ENCODE assay signal across 9 cellular contexts in the genomic region with DNA sequence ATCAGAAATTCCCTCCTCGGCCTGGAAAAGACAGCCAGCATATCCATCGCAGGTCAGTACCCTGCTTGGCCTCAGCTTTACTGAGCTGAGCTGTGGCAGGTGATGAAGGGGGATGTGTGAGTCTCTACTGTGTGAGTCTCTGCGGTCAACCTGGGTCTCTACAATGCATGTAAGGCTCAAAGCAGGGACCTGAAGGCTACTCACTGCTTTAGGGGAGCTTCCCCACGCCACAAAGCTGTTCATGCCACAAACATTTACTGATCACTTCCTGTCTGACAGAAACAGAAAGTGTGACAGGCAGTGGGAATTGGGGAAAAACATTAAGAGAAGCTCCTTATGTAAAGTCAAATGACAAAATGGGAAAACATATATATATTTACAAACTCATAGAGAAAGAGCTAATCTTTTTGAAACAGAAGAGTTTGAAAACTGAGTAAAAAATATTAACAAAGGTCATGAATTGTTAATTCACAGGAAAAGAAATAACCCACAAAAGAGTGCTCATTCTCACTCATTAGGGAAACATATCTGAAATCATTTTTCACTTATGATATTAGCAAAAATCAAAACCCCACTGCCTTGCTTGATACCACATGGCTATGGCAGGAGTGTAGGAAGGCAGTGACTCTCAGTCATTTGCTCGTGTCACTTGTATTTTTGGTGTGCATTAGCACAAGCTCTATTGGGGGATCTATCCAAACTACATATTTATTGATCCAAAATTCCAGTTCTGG. TPM values are rescaled to one million over a fixed set of nuclear protein-coding genes. Genes with fewer than 3 reads are reported as not detected.
DNase-seq lines count a peak whose midpoint lies in the region; ATAC-seq, FAIRE-seq and TF ChIP-seq lines count a peak whose summit lies in the region.
"Had no signal": no experiment of that assay in that cellular context is flagged by ENCODE, and none has a peak within 500 bp of the region (broad histone marks: within the 10 kb centered on the region; RNA-seq: fewer than 3 reads in every experiment).

No MANE protein-coding gene starts in this region.

- H3K27me3 Mint-ChIP-seq in activated T-helper 1 cell treated with anti-CD3 and anti-CD28 coated beads, Interleukin-12 subunit alpha, Interleukin-12 subunit beta, Interleukin-2, Interleukin-4 antibody, amounts not matched to agents 30 ng/mL and 10 ng/mL and 1 ng/mL, durations not matched to agents 14 hours and 24 hours and 36 hours (ENCODE audit: insufficient read depth) = no peaks in the 10 kb centered on the region
- H3K27me3 Mint-ChIP-seq in CD14-positive monocyte (ENCODE audit: low read depth in 3 of 3) = no peaks in the 10 kb centered on the region

- H3K27ac ChIP-seq in BLaER1 treated with 17β-estradiol and CSF1 and Interleukin-3, amounts not matched to agents 10 nM and 100 nM = no peak overlapping the region

- peak overlapping the region; percentile 28 for H3K4me3 Mint-ChIP-seq in activated T-helper 1 cell treated with anti-CD3 and anti-CD28 coated beads, Interleukin-12 subunit alpha, Interleukin-12 subunit beta, Interleukin-2, Interleukin-4 antibody, amounts not matched to agents 30 ng/mL and 10 ng/mL and 1 ng/mL, durations not matched to agents 14 hours and 24 hours and 36 hours
- H3K4me3 Mint-ChIP-seq in CD14-positive monocyte = no peak overlapping the region

- intact Hi-C loops in activated T-helper 1 cell treated with anti-CD3 and anti-CD28 coated beads, Interleukin-12 subunit alpha, Interleukin-12 subunit beta, Interleukin-2, Interleukin-4 antibody, amounts not matched to agents 30 ng/mL and 10 ng/mL and 1 ng/mL, durations not matched to agents 14 hours and 24 hours and 36 hours (cut with micrococcal nuclease) = no loop called here
- intact Hi-C loops in CD14-positive monocyte (cut with micrococcal nuclease) = no loop called here

- no peak for TF ChIP-seq CTCF in CD14-positive monocyte (IDR thresholded peaks at IDR 0.05)

- H3K9me3 ChIP-seq in BLaER1 treated with 17β-estradiol and CSF1 and Interleukin-3, amounts not matched to agents 10 nM and 100 nM (replicated peaks in 1 of 11) = no peaks in the 10 kb centered on the region

- peak; percentile 83 for ATAC-seq in HG03280 (IDR thresholded peaks at IDR 0.05; ENCODE audit: unreplicated experiment)
- no peak for ATAC-seq in GM18502 (IDR thresholded peaks at IDR 0.05; ENCODE audit: poor library complexity, unreplicated experiment)

- H3K4me2 ChIP-seq in BLaER1 treated with 17β-estradiol and CSF1 and Interleukin-3, amounts not matched to agents 10 nM and 100 nM = peak overlapping the region in 10 of 11 experiments; percentile 0 to 72 (median 42); a peak in 14 of 22 replicates

- H3K9ac ChIP-seq in BLaER1 treated with 17β-estradiol and CSF1 and Interleukin-3, amounts not matched to agents 10 nM and 100 nM = no peak overlapping the region

- H3K4me3 ChIP-seq in BLaER1 treated with 17β-estradiol and CSF1 and Interleukin-3, amounts not matched to agents 10 nM and 100 nM = no peak overlapping the region

- peak overlapping the region; percentile 46 for H3K27ac Mint-ChIP-seq in activated T-helper 1 cell treated with anti-CD3 and anti-CD28 coated beads, Interleukin-12 subunit alpha, Interleukin-12 subunit beta, Interleukin-2, Interleukin-4 antibody, amounts not matched to agents 30 ng/mL and 10 ng/mL and 1 ng/mL, durations not matched to agents 14 hours and 24 hours and 36 hours
- peak overlapping the region in 3 of 7 donors; percentile 26 to 57 (median 47) for H3K27ac Mint-ChIP-seq in CD14-positive monocyte

- H3K4me1 ChIP-seq in BLaER1 treated with 17β-estradiol and CSF1 and Interleukin-3, amounts not matched to agents 10 nM and 100 nM = peaks cover 18 to 31% (median 21%) of the 10 kb centered on the region in 10 experiments

- H4K20me1 ChIP-seq in BLaER1 treated with 17β-estradiol and CSF1 and Interleukin-3, amounts not matched to agents 10 nM and 100 nM = no peaks in the 10 kb centered on the region

- peak; percentile 91 for FAIRE-seq in GM19239 (lab: Jason Lieb, UNC)

- H3K9me3 Mint-ChIP-seq in activated T-helper 1 cell treated with anti-CD3 and anti-CD28 coated beads, Interleukin-12 subunit alpha, Interleukin-12 subunit beta, Interleukin-2, Interleukin-4 antibody, amounts not matched to agents 30 ng/mL and 10 ng/mL and 1 ng/mL, durations not matched to agents 14 hours and 24 hours and 36 hours = no peaks in the 10 kb centered on the region
- H3K9me3 Mint-ChIP-seq in CD14-positive monocyte = no peaks in the 10 kb centered on the region

- H3K27me3 ChIP-seq in BLaER1 treated with 17β-estradiol and CSF1 and Interleukin-3, amounts not matched to agents 10 nM and 100 nM = no peaks in the 10 kb centered on the region

- DNase-seq in GM19239 (ENCODE audit: insufficient read length, low spot score) = no peak
- no peak for DNase-seq in activated T-helper 1 cell treated with anti-CD3 and anti-CD28 coated beads, Interleukin-12 subunit alpha, Interleukin-12 subunit beta, Interleukin-2, Interleukin-4 antibody, amounts not matched to agents 30 ng/mL and 10 ng/mL and 1 ng/mL, durations not matched to agents 14 hours and 24 hours and 36 hours (ENCODE audit: low spot score)
- no peak for DNase-seq in CD14-positive monocyte (ENCODE audit: low spot score)
- no peak for DNase-seq in occipital lobe (lab: John Stamatoyannopoulos, UW)
- DNase-seq in DMS 273 treated with DMSO at 0.1 percent for 48 hours (lab: John Stamatoyannopoulos, UW) = no peak

- peaks cover 59% of the 10 kb centered on the region for H3K36me3 Mint-ChIP-seq in activated T-helper 1 cell treated with anti-CD3 and anti-CD28 coated beads, Interleukin-12 subunit alpha, Interleukin-12 subunit beta, Interleukin-2, Interleukin-4 antibody, amounts not matched to agents 30 ng/mL and 10 ng/mL and 1 ng/mL, durations not matched to agents 14 hours and 24 hours and 36 hours (ENCODE audit: low read depth)
- peaks cover 63 to 67% of the 10 kb centered on the region in 2 donors for H3K36me3 Mint-ChIP-seq in CD14-positive monocyte

- H3K36me3 ChIP-seq in BLaER1 treated with 17β-estradiol and CSF1 and Interleukin-3, amounts not matched to agents 10 nM and 100 nM = peaks cover 0 to 49% (median 8%) of the 10 kb centered on the region in 11 experiments; a peak in 13 of 22 replicates

- H3K4me1 Mint-ChIP-seq in activated T-helper 1 cell treated with anti-CD3 and anti-CD28 coated beads, Interleukin-12 subunit alpha, Interleukin-12 subunit beta, Interleukin-2, Interleukin-4 antibody, amounts not matched to agents 30 ng/mL and 10 ng/mL and 1 ng/mL, durations not matched to agents 14 hours and 24 hours and 36 hours (ENCODE audit: low read depth) = peaks cover 52% of the 10 kb centered on the region
- H3K4me1 Mint-ChIP-seq in CD14-positive monocyte = peaks cover 29% of the 10 kb centered on the region

RNA-seq across cellular contexts. Expression of a gene that starts 5.8 kb away (rescaled TPM):
- 30.7 and 32.5 TPM in 2 replicates for total RNA-seq in activated T-helper 1 cell treated with anti-CD3 and anti-CD28 coated beads, Interleukin-12 subunit alpha, Interleukin-12 subunit beta, Interleukin-2, Interleukin-4 antibody, amounts not matched to agents 30 ng/mL and 10 ng/mL and 1 ng/mL, durations not matched to agents 14 hours and 24 hours and 36 hours
- polyA plus RNA-seq in CD14-positive monocyte = 10 to 100 TPM; 17.0 to 24.6 TPM
- 2.8 TPM for total RNA-seq in occipital lobe

RNA-seq across cellular contexts. Expression of a gene that starts 11.7 kb away (rescaled TPM):
- total RNA-seq in activated T-helper 1 cell treated with anti-CD3 and anti-CD28 coated beads, Interleukin-12 subunit alpha, Interleukin-12 subunit beta, Interleukin-2, Interleukin-4 antibody, amounts not matched to agents 30 ng/mL and 10 ng/mL and 1 ng/mL, durations not matched to agents 14 hours and 24 hours and 36 hours = 19.9 TPM in 2 replicates
- 10 to 100 TPM in 1 of 2 donors, 1 to 10 TPM in 1; 4.3 to 10.8 TPM for polyA plus RNA-seq in CD14-positive monocyte
- 13.1 TPM for total RNA-seq in occipital lobe

RNA-seq across cellular contexts. Expression of a gene that starts 44.0 kb away (rescaled TPM):
- 28.2 and 30.6 TPM in 2 replicates for total RNA-seq in activated T-helper 1 cell treated with anti-CD3 and anti-CD28 coated beads, Interleukin-12 subunit alpha, Interleukin-12 subunit beta, Interleukin-2, Interleukin-4 antibody, amounts not matched to agents 30 ng/mL and 10 ng/mL and 1 ng/mL, durations not matched to agents 14 hours and 24 hours and 36 hours
- polyA plus RNA-seq in CD14-positive monocyte = 10 to 100 TPM; 19.7 to 25.1 TPM
- 17.5 TPM for total RNA-seq in occipital lobe

RNA-seq across cellular contexts. Expression of a gene that starts 54.0 kb away (rescaled TPM):
- not detected in 2 replicates for total RNA-seq in activated T-helper 1 cell treated with anti-CD3 and anti-CD28 coated beads, Interleukin-12 subunit alpha, Interleukin-12 subunit beta, Interleukin-2, Interleukin-4 antibody, amounts not matched to agents 30 ng/mL and 10 ng/mL and 1 ng/mL, durations not matched to agents 14 hours and 24 hours and 36 hours
- not detected for polyA plus RNA-seq in CD14-positive monocyte
- total RNA-seq in occipital lobe = not detected
- polyA plus RNA-seq: BJ had no signal
